1 cellular context compared by ENCODE assay signal in the genomic region with DNA sequence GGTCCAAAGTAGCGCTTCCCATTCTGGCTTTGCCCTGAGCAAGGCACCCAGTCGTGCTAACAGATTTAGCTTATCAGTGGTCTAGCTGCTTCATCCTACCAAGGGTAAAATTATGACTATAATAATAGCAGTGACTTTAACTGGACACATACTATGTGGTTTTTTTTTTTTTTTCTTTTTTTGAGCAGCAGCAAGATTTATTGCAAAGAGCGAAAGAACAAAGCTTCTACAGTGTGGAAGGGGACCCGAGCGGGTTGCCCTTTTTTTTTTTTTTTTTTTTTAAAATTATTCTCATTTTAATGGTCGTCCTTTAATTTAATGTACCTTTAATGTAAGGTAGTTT.
TF ChIP-seq lines count a peak whose summit lies in the region.

No MANE protein-coding gene starts in this region.

TF ChIP-seq in HEK293, 187 proteins besides CTCF, POLR2A, EP300 and RAD21 (continued from another document):
- TF ChIP-seq, protein P1, sequence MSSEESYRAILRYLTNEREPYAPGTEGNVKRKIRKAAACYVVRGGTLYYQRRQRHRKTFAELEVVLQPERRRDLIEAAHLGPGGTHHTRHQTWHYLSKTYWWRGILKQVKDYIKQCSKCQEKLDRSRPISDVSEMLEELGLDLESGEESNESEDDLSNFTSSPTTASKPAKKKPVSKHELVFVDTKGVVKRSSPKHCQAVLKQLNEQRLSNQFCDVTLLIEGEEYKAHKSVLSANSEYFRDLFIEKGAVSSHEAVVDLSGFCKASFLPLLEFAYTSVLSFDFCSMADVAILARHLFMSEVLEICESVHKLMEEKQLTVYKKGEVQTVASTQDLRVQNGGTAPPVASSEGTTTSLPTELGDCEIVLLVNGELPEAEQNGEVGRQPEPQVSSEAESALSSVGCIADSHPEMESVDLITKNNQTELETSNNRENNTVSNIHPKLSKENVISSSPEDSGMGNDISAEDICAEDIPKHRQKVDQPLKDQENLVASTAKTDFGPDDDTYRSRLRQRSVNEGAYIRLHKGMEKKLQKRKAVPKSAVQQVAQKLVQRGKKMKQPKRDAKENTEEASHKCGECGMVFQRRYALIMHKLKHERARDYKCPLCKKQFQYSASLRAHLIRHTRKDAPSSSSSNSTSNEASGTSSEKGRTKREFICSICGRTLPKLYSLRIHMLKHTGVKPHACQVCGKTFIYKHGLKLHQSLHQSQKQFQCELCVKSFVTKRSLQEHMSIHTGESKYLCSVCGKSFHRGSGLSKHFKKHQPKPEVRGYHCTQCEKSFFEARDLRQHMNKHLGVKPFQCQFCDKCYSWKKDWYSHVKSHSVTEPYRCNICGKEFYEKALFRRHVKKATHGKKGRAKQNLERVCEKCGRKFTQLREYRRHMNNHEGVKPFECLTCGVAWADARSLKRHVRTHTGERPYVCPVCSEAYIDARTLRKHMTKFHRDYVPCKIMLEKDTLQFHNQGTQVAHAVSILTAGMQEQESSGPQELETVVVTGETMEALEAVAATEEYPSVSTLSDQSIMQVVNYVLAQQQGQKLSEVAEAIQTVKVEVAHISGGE (tag by site-specific recombination; conservative IDR thresholded peaks at IDR 0.05; ENCODE audit: low read depth): 0 out of 2 replicates have a peak, but pooled peaks have one; percentile 6
- TF ChIP-seq ZFHX2 (tag by site-specific recombination; conservative IDR thresholded peaks at IDR 0.05) (no peak), KLF7 (tag by site-specific recombination; IDR thresholded peaks at IDR 0.05; ENCODE audit: borderline replicate concordance) (no peak), ZNF175 (tag by site-specific recombination; IDR thresholded peaks at IDR 0.05) (no peak), GLIS2 (tag by site-specific recombination; IDR thresholded peaks at IDR 0.05) (no peak), ZNF423 (tag by site-specific recombination; IDR thresholded peaks at IDR 0.05) (no peak), ZNF10 (tag by site-specific recombination; IDR thresholded peaks at IDR 0.05) (no peak), ZNF138 (tag by site-specific recombination; IDR thresholded peaks at IDR 0.05; ENCODE audit: borderline replicate concordance) (no peak), KLF8 (tag by site-specific recombination; IDR thresholded peaks at IDR 0.05) (no peak), ZNF621 (tag by site-specific recombination; IDR thresholded peaks at IDR 0.05) (no peak), OSR2 (tag by site-specific recombination; IDR thresholded peaks at IDR 0.05) (no peak; the same call in 1 of the 2 replicates), ZNF19 (tag by site-specific recombination; IDR thresholded peaks at IDR 0.05; ENCODE audit: low read depth) (no peak), ZNF664 (tag by site-specific recombination; IDR thresholded peaks at IDR 0.05) (peak; percentile 95), ZNF571 (tag by site-specific recombination; IDR thresholded peaks at IDR 0.05) (no peak), EGR2 (tag by site-specific recombination; IDR thresholded peaks at IDR 0.05; ENCODE audit: low read depth) (no peak), MEIS1 (CRISPR knock-in tag; IDR thresholded peaks at IDR 0.05; ENCODE audit: borderline replicate concordance) (no peak), ZNF670 (tag by site-specific recombination; IDR thresholded peaks at IDR 0.05; ENCODE audit: low read depth) (no peak), ZNF768 (tag by site-specific recombination; IDR thresholded peaks at IDR 0.05) (no peak), ZFP69B (tag by site-specific recombination; IDR thresholded peaks at IDR 0.05) (no peak), ZNF837 (tag by site-specific recombination; IDR thresholded peaks at IDR 0.05) (no peak), ZNF169 (tag by site-specific recombination; IDR thresholded peaks at IDR 0.05) (no peak), ZNF600 (tag by site-specific recombination; IDR thresholded peaks at IDR 0.05) (no peak; the same call in 1 of the 2 replicates), ZNF214 (tag by site-specific recombination; IDR thresholded peaks at IDR 0.05; ENCODE audit: borderline replicate concordance) (no peak), ZNF677 (tag by site-specific recombination; IDR thresholded peaks at IDR 0.05) (no peak), ZNF24 (tag by site-specific recombination; IDR thresholded peaks at IDR 0.05) (0 out of 2 replicates have a peak, but pooled peaks have one; percentile 3), ZFP37 (tag by site-specific recombination; IDR thresholded peaks at IDR 0.05) (0 out of 2 replicates have a peak, but pooled peaks have one; percentile 2), ZNF121 (tag by site-specific recombination; IDR thresholded peaks at IDR 0.05) (0 out of 2 replicates have a peak, but pooled peaks have one; percentile 9), ZNF707 (tag by site-specific recombination; IDR thresholded peaks at IDR 0.05) (no peak), ZNF777 (tag by site-specific recombination; IDR thresholded peaks at IDR 0.05; ENCODE audit: borderline replicate concordance) (no peak; the same call in 1 of the 2 replicates), ZNF626 (tag by site-specific recombination; IDR thresholded peaks at IDR 0.05) (no peak), ZNF239 (tag by site-specific recombination; IDR thresholded peaks at IDR 0.05) (no peak), ZNF174 (tag by site-specific recombination; IDR thresholded peaks at IDR 0.05) (no peak), TRIM28 (IDR thresholded peaks at IDR 0.05; ENCODE audit: borderline replicate concordance, low read length) (no peak)
- TF ChIP-seq, protein P2, sequence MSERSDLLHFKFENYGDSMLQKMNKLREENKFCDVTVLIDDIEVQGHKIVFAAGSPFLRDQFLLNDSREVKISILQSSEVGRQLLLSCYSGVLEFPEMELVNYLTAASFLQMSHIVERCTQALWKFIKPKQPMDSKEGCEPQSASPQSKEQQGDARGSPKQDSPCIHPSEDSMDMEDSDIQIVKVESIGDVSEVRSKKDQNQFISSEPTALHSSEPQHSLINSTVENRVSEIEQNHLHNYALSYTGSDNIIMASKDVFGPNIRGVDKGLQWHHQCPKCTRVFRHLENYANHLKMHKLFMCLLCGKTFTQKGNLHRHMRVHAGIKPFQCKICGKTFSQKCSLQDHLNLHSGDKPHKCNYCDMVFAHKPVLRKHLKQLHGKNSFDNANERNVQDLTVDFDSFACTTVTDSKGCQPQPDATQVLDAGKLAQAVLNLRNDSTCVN (tag by site-specific recombination; optimal IDR thresholded peaks at IDR 0.05): no peak
- TF ChIP-seq, protein P3, sequence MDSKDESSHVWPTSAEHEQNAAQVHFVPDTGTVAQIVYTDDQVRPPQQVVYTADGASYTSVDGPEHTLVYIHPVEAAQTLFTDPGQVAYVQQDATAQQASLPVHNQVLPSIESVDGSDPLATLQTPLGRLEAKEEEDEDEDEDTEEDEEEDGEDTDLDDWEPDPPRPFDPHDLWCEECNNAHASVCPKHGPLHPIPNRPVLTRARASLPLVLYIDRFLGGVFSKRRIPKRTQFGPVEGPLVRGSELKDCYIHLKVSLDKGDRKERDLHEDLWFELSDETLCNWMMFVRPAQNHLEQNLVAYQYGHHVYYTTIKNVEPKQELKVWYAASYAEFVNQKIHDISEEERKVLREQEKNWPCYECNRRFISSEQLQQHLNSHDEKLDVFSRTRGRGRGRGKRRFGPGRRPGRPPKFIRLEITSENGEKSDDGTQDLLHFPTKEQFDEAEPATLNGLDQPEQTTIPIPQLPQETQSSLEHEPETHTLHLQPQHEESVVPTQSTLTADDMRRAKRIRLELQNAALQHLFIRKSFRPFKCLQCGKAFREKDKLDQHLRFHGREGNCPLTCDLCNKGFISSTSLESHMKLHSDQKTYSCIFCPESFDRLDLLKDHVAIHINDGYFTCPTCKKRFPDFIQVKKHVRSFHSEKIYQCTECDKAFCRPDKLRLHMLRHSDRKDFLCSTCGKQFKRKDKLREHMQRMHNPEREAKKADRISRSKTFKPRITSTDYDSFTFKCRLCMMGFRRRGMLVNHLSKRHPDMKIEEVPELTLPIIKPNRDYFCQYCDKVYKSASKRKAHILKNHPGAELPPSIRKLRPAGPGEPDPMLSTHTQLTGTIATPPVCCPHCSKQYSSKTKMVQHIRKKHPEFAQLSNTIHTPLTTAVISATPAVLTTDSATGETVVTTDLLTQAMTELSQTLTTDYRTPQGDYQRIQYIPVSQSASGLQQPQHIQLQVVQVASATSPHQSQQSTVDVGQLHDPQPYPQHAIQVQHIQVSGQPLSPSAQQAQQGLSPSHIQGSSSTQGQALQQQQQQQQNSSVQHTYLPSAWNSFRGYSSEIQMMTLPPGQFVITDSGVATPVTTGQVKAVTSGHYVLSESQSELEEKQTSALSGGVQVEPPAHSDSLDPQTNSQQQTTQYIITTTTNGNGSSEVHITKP (tag by site-specific recombination; IDR thresholded peaks at IDR 0.05): 0 out of 2 replicates have a peak, but pooled peaks have one; percentile 5
- TF ChIP-seq, protein P4, sequence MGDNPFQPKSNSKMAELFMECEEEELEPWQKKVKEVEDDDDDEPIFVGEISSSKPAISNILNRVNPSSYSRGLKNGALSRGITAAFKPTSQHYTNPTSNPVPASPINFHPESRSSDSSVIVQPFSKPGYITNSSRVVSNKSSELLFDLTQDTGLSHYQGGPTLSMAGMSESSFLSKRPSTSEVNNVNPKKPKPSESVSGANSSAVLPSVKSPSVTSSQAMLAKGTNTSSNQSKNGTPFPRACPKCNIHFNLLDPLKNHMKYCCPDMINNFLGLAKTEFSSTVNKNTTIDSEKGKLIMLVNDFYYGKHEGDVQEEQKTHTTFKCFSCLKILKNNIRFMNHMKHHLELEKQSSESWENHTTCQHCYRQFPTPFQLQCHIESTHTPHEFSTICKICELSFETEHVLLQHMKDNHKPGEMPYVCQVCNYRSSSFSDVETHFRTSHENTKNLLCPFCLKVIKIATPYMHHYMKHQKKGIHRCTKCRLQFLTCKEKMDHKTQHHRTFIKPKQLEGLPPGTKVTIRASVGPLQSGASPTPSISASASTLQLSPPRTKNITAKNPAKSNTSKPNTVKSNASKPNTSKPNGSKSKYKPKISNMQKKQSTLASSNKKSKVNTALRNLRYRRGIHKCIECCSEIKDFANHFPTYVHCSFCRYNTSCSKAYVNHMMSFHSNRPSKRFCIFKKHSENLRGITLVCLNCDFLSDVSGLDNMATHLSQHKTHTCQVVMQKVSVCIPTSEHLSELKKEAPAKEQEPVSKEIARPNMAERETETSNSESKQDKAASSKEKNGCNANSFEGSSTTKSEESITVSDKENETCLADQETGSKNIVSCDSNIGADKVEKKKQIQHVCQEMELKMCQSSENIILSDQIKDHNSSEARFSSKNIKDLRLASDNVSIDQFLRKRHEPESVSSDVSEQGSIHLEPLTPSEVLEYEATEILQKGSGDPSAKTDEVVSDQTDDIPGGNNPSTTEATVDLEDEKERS (tag by site-specific recombination; IDR thresholded peaks at IDR 0.05): no peak
